In the genomic region with DNA sequence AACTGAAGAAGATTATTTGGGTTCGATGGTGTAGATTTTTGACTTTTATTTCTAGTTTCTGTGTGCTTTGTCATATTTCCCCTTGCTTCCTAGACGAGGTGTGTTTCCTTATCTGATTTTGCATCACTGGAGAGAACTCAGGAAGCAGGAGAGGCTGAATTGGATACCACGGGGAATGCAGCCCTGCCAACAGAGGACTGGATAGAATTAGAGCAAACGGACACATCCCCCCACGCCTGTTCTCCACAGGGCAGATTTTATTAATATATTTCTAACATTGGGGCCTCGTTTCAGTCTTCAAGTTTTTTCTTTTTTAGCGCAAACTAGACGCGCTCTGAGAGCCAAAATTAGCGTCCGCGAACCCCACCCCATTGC, we compare ENCODE assay signal across 8 cellular contexts. TPM values are rescaled to one million over a fixed set of nuclear protein-coding genes. Genes with fewer than 3 reads are reported as not detected.
DNase-seq lines count a peak whose midpoint lies in the region; ATAC-seq and TF ChIP-seq lines count a peak whose summit lies in the region.

No MANE protein-coding gene starts in this region.

- H3K36me3 ChIP-seq in hepatocyte (replicated peaks; ENCODE audit: insufficient read depth, low read depth) = no peaks in the 10 kb centered on the region

- peaks cover 27% of the 10 kb centered on the region for H3K4me1 Mint-ChIP-seq in activated T-helper 1 cell treated with anti-CD3 and anti-CD28 coated beads, Interleukin-12 subunit alpha, Interleukin-12 subunit beta, Interleukin-2, Interleukin-4 antibody, amounts not matched to agents 30 ng/mL and 10 ng/mL and 1 ng/mL, durations not matched to agents 14 hours and 24 hours and 36 hours (ENCODE audit: low read depth)
- H3K4me1 Mint-ChIP-seq in stimulated activated memory B cell treated with anti-CD40 and anti-IgM and Interleukin-4, amounts not matched to agents 10 μg/mL and 1 μg/mL and 100 μg/mL, for 72 hours = peaks cover 24% of the 10 kb centered on the region

- no peaks in the 10 kb centered on the region for H3K9me2 ChIP-seq in hepatocyte (replicated peaks; ENCODE audit: insufficient read depth)

- peak overlapping the region; percentile 99 for H3K27ac ChIP-seq in hepatocyte

- peak overlapping the region; percentile 94 for H3K27ac Mint-ChIP-seq in activated T-helper 1 cell treated with anti-CD3 and anti-CD28 coated beads, Interleukin-12 subunit alpha, Interleukin-12 subunit beta, Interleukin-2, Interleukin-4 antibody, amounts not matched to agents 30 ng/mL and 10 ng/mL and 1 ng/mL, durations not matched to agents 14 hours and 24 hours and 36 hours
- peak overlapping the region; percentile 90 for H3K27ac Mint-ChIP-seq in stimulated activated memory B cell treated with anti-CD40 and anti-IgM and Interleukin-4, amounts not matched to agents 10 μg/mL and 1 μg/mL and 100 μg/mL, for 72 hours

- no peak for ATAC-seq in stimulated activated memory B cell treated with anti-CD40 and anti-IgM and Interleukin-4, amounts not matched to agents 10 μg/mL and 1 μg/mL and 100 μg/mL, for 72 hours
- ATAC-seq in HG02759 (IDR thresholded peaks at IDR 0.05; ENCODE audit: unreplicated experiment) (no peak), HG03159 (IDR thresholded peaks at IDR 0.05; ENCODE audit: unreplicated experiment) (no peak)

- WGBS in hepatocyte (ENCODE audit: low lambda C conversion rate, missing lambda C conversion rate) = 9% methylated on average over 12 of the region's 12 CpGs

- peaks cover 13% of the 10 kb centered on the region for H3K4me1 ChIP-seq in hepatocyte (ENCODE audit: insufficient read depth)

- H3K79me2 ChIP-seq in hepatocyte = peaks cover 39% of the 10 kb centered on the region

- H3K4me3 Mint-ChIP-seq in activated T-helper 1 cell treated with anti-CD3 and anti-CD28 coated beads, Interleukin-12 subunit alpha, Interleukin-12 subunit beta, Interleukin-2, Interleukin-4 antibody, amounts not matched to agents 30 ng/mL and 10 ng/mL and 1 ng/mL, durations not matched to agents 14 hours and 24 hours and 36 hours = peak overlapping the region; percentile 88
- H3K4me3 Mint-ChIP-seq in stimulated activated memory B cell treated with anti-CD40 and anti-IgM and Interleukin-4, amounts not matched to agents 10 μg/mL and 1 μg/mL and 100 μg/mL, for 72 hours = peak overlapping the region; percentile 96

- DNase-seq in DMS153 treated with DMSO at 0.1 percent for 48 hours (lab: John Stamatoyannopoulos, UW; ENCODE audit: unreplicated experiment) (peak; percentile 52), DMS153 (lab: John Stamatoyannopoulos, UW) (no peak), hepatocyte (ENCODE audit: low spot score) (no peak), inferior parietal cortex (ENCODE audit: extremely low spot score) (no peak)
- DNase-seq in activated T-helper 1 cell treated with anti-CD3 and anti-CD28 coated beads, Interleukin-12 subunit alpha, Interleukin-12 subunit beta, Interleukin-2, Interleukin-4 antibody, amounts not matched to agents 30 ng/mL and 10 ng/mL and 1 ng/mL, durations not matched to agents 14 hours and 24 hours and 36 hours (ENCODE audit: low spot score) = no peak

- intact Hi-C loops in activated T-helper 1 cell treated with anti-CD3 and anti-CD28 coated beads, Interleukin-12 subunit alpha, Interleukin-12 subunit beta, Interleukin-2, Interleukin-4 antibody, amounts not matched to agents 30 ng/mL and 10 ng/mL and 1 ng/mL, durations not matched to agents 14 hours and 24 hours and 36 hours (cut with micrococcal nuclease) = loop anchor here (1.0 to 10.0 kb wide), 10 partner anchors 36 to 1304 kb away; a partner anchor contains a TSS

- H3K36me3 Mint-ChIP-seq in activated T-helper 1 cell treated with anti-CD3 and anti-CD28 coated beads, Interleukin-12 subunit alpha, Interleukin-12 subunit beta, Interleukin-2, Interleukin-4 antibody, amounts not matched to agents 30 ng/mL and 10 ng/mL and 1 ng/mL, durations not matched to agents 14 hours and 24 hours and 36 hours (ENCODE audit: low read depth) = peaks cover 6% of the 10 kb centered on the region
- H3K36me3 Mint-ChIP-seq in stimulated activated memory B cell treated with anti-CD40 and anti-IgM and Interleukin-4, amounts not matched to agents 10 μg/mL and 1 μg/mL and 100 μg/mL, for 72 hours = no peaks in the 10 kb centered on the region

- H2AFZ ChIP-seq in hepatocyte = peak overlapping the region; percentile 44

- H3K4me2 ChIP-seq in hepatocyte = peak overlapping the region; percentile 71

- peak overlapping the region; percentile 65 for H3K4me3 ChIP-seq in hepatocyte

- no peaks in the 10 kb centered on the region for H3K9me3 ChIP-seq in hepatocyte (ENCODE audit: low read depth)

- TF ChIP-seq CTCF in hepatocyte (IDR thresholded peaks at IDR 0.05; ENCODE audit: poor library complexity) = no peak

- H3K27me3 Mint-ChIP-seq in activated T-helper 1 cell treated with anti-CD3 and anti-CD28 coated beads, Interleukin-12 subunit alpha, Interleukin-12 subunit beta, Interleukin-2, Interleukin-4 antibody, amounts not matched to agents 30 ng/mL and 10 ng/mL and 1 ng/mL, durations not matched to agents 14 hours and 24 hours and 36 hours (ENCODE audit: insufficient read depth) = peaks cover 9% of the 10 kb centered on the region
- no peaks in the 10 kb centered on the region for H3K27me3 Mint-ChIP-seq in stimulated activated memory B cell treated with anti-CD40 and anti-IgM and Interleukin-4, amounts not matched to agents 10 μg/mL and 1 μg/mL and 100 μg/mL, for 72 hours

- H4K20me1 ChIP-seq in hepatocyte (ENCODE audit: insufficient read depth, poor library complexity, severe bottlenecking) = peaks cover 36% of the 10 kb centered on the region

- H3K9me3 Mint-ChIP-seq in activated T-helper 1 cell treated with anti-CD3 and anti-CD28 coated beads, Interleukin-12 subunit alpha, Interleukin-12 subunit beta, Interleukin-2, Interleukin-4 antibody, amounts not matched to agents 30 ng/mL and 10 ng/mL and 1 ng/mL, durations not matched to agents 14 hours and 24 hours and 36 hours = no peaks in the 10 kb centered on the region
- no peaks in the 10 kb centered on the region for H3K9me3 Mint-ChIP-seq in stimulated activated memory B cell treated with anti-CD40 and anti-IgM and Interleukin-4, amounts not matched to agents 10 μg/mL and 1 μg/mL and 100 μg/mL, for 72 hours

- H3K27me3 ChIP-seq in hepatocyte = no peaks in the 10 kb centered on the region

RNA-seq across cellular contexts. Expression of a gene that starts 0.7 kb away (rescaled TPM):
- 187 and 201 TPM in 2 replicates for total RNA-seq in activated T-helper 1 cell treated with anti-CD3 and anti-CD28 coated beads, Interleukin-12 subunit alpha, Interleukin-12 subunit beta, Interleukin-2, Interleukin-4 antibody, amounts not matched to agents 30 ng/mL and 10 ng/mL and 1 ng/mL, durations not matched to agents 14 hours and 24 hours and 36 hours
- 267 and 324 TPM in 2 replicates for total RNA-seq in hepatocyte
- 288 and 290 TPM in 2 replicates for polyA plus RNA-seq in hepatocyte

RNA-seq across cellular contexts. Expression of a gene that starts 27.4 kb away (rescaled TPM):
- total RNA-seq in activated T-helper 1 cell treated with anti-CD3 and anti-CD28 coated beads, Interleukin-12 subunit alpha, Interleukin-12 subunit beta, Interleukin-2, Interleukin-4 antibody, amounts not matched to agents 30 ng/mL and 10 ng/mL and 1 ng/mL, durations not matched to agents 14 hours and 24 hours and 36 hours = 0.26 TPM in 1 of 2 replicates, not detected in the other
- 0.08 TPM in 1 of 2 replicates, not detected in the other for total RNA-seq in hepatocyte
- 0.41 TPM in 1 of 2 replicates, not detected in the other for polyA plus RNA-seq in hepatocyte
